Comparison of ENCODE assay signal across 11 cellular contexts in genomic region chr14:103279129-103280025, GRCh38. TPM values are rescaled to one million over a fixed set of nuclear protein-coding genes. Genes with fewer than 3 reads are reported as not detected.
DNase-seq lines count a peak whose midpoint lies in the region; ATAC-seq and TF ChIP-seq lines count a peak whose summit lies in the region.
"Had no signal": no experiment of that assay in that cellular context is flagged by ENCODE, and none has a peak within 500 bp of the region (broad histone marks: within the 10 kb centered on the region; RNA-seq: fewer than 3 reads in every experiment).

No MANE protein-coding gene starts in this region.

- BruUV-seq in MCF 10A (replicated peaks; lab: Mats Ljungman, UMichigan): no TSS peak

- CTCF ChIA-PET in MCF 10A (lab: Yijun Ruan, JAX): interaction anchor here (0.7 to 1.0 kb wide), 2 partner anchors 174 to 757 kb away, joined by 3 read pairs; no protein-coding TSS in a partner anchor

- H3K27me3 Mint-ChIP-seq in MCF 10A (ENCODE audit: insufficient read depth, unreplicated experiment): no peaks in the 10 kb centered on the region

- no peak overlapping the region for H3K4me3 Mint-ChIP-seq in MCF 10A (ENCODE audit: unreplicated experiment)

- no peak overlapping the region for H3K4me2 ChIP-seq in neural cell (ENCODE audit: low read length)

- H3K9me3 Mint-ChIP-seq in MCF 10A (ENCODE audit: unreplicated experiment): no peaks in the 10 kb centered on the region

- H3F3A ChIP-seq in neural cell (ENCODE audit: insufficient read depth, low read length, poor library complexity, severe bottlenecking): no peaks in the 10 kb centered on the region

- 33 to 63% methylated on average over 3 to 6 of the region's 103 CpGs for WGBS in gastroesophageal sphincter (ENCODE audit: low coverage in 1 of 2), 2 donors

- H3K27ac ChIP-seq in gastroesophageal sphincter (peak overlapping the region in 2 of 4 donors; percentile 54 to 58), neural cell (ENCODE audit: low read length) (no peak overlapping the region), vagina (peak overlapping the region; percentile 75)

- POLR2A ChIA-PET in MCF 10A (lab: Yijun Ruan, JAX): no interaction called here

- no peaks in the 10 kb centered on the region for H3K9me2 ChIP-seq in neural cell (ENCODE audit: insufficient read depth, low read length)

- TF ChIP-seq POLR2A in gastroesophageal sphincter (IDR thresholded peaks at IDR 0.05) (no peak), vagina (IDR thresholded peaks at IDR 0.05) (no peak)

- DNase-seq in T47D (ENCODE audit: low read depth in 1 of 2, low spot score in 1 of 2) (peak; percentile 12 to 33), MCF 10A (ENCODE audit: unreplicated experiment) (no peak), vagina (ENCODE audit: extremely low spot score in 2 of 2) (peak in 1 of 2 donors; percentile 71), Kasumi-1 (lab: John Stamatoyannopoulos, UW) (no peak), Ammon's horn (ENCODE audit: low spot score) (no peak)
- DNase-seq: activated effector memory CD4-positive, alpha-beta T cell treated with anti-CD3 and anti-CD28 coated beads, Interleukin-2, amount 50 U/mL, for 16 hours; HCEC 1CT; NCI-H2171 treated with DMSO at 0.1 percent for 48 hours had no signal

- no peak overlapping the region for H2AFZ ChIP-seq in neural cell (ENCODE audit: low read depth, low read length)

- H3K4me3 ChIP-seq in gastroesophageal sphincter: peak overlapping the region; percentile 9 to 46
- H3K4me3 ChIP-seq in neural cell (ENCODE audit: low read length): peak overlapping the region; percentile 34
- peak overlapping the region; percentile 30 to 38 for H3K4me3 ChIP-seq in vagina

- peaks cover 0 to 24% (median 0%) of the 10 kb centered on the region in 3 donors for H3K4me1 ChIP-seq in gastroesophageal sphincter
- H3K4me1 ChIP-seq in vagina: peaks cover 16% of the 10 kb centered on the region

- TF ChIP-seq CTCF in MCF 10A (IDR thresholded peaks at IDR 0.05; ENCODE audit: unreplicated experiment) (no peak), gastroesophageal sphincter (IDR thresholded peaks at IDR 0.05) (peak in 1 of 4 experiments; percentile 13), neural cell (IDR thresholded peaks at IDR 0.05; ENCODE audit: poor library complexity, severe bottlenecking) (no peak), vagina (IDR thresholded peaks at IDR 0.05) (no peak)

- H3K36me3 ChIP-seq in gastroesophageal sphincter: no peaks in the 10 kb centered on the region
- no peaks in the 10 kb centered on the region for H3K36me3 ChIP-seq in neural cell (ENCODE audit: insufficient read depth, low read length)
- H3K36me3 ChIP-seq in vagina: no peaks in the 10 kb centered on the region

- no peaks in the 10 kb centered on the region for H3K36me3 Mint-ChIP-seq in MCF 10A (ENCODE audit: insufficient read depth, unreplicated experiment)

- H3K79me2 ChIP-seq in neural cell (replicated peaks; ENCODE audit: insufficient read depth, low read length): no peaks in the 10 kb centered on the region

- ATAC-seq in gastroesophageal sphincter: peak; percentile 44
- ATAC-seq in HG03442 (IDR thresholded peaks at IDR 0.05; ENCODE audit: unreplicated experiment): no peak

- no peak overlapping the region for H3K9ac ChIP-seq in neural cell (ENCODE audit: low read length)

- H3K9me3 ChIP-seq in gastroesophageal sphincter (no peaks in the 10 kb centered on the region), neural cell (ENCODE audit: low read length) (peaks cover 6% of the 10 kb centered on the region), vagina (no peaks in the 10 kb centered on the region)

- H3K4me1 Mint-ChIP-seq in MCF 10A (ENCODE audit: insufficient read depth, unreplicated experiment): peaks cover 6% of the 10 kb centered on the region

- H3K27ac Mint-ChIP-seq in MCF 10A (ENCODE audit: low read depth, unreplicated experiment): no peak overlapping the region

- in situ Hi-C loops in T47D (cut with HindIII; ENCODE audit: low pct_unique_long_range_greater_than_20kb, low sequenced_read_pairs): no loop called here

- no peak for TF ChIP-seq RAD21 in neural cell (conservative IDR thresholded peaks at IDR 0.05)

- no peak for TF ChIP-seq EP300 in gastroesophageal sphincter (IDR thresholded peaks at IDR 0.05)
- no peak for TF ChIP-seq EP300 in neural cell (conservative IDR thresholded peaks at IDR 0.05; ENCODE audit: poor library complexity, severe bottlenecking)

- intact Hi-C loops in MCF 10A (cut with micrococcal nuclease) (no loop called here), vagina (cut with DNase I) (no loop called here)

- H3K27me3 ChIP-seq in gastroesophageal sphincter (peaks cover 88% of the 10 kb centered on the region), neural cell (ENCODE audit: insufficient read depth, low read depth, low read length) (peaks cover 32% of the 10 kb centered on the region), vagina (no peaks in the 10 kb centered on the region)

- no peaks in the 10 kb centered on the region for H4K20me1 ChIP-seq in neural cell (ENCODE audit: insufficient read depth)

TF ChIP-seq in neural cell, 6 proteins besides CTCF, POLR2A, EP300 and RAD21:
- no peak for TF ChIP-seq POLR2AphosphoS5 (IDR thresholded peaks at IDR 0.05)
- no peak for TF ChIP-seq MXI1 (conservative IDR thresholded peaks at IDR 0.05; ENCODE audit: poor library complexity, severe bottlenecking)
- TF ChIP-seq, protein P1, sequence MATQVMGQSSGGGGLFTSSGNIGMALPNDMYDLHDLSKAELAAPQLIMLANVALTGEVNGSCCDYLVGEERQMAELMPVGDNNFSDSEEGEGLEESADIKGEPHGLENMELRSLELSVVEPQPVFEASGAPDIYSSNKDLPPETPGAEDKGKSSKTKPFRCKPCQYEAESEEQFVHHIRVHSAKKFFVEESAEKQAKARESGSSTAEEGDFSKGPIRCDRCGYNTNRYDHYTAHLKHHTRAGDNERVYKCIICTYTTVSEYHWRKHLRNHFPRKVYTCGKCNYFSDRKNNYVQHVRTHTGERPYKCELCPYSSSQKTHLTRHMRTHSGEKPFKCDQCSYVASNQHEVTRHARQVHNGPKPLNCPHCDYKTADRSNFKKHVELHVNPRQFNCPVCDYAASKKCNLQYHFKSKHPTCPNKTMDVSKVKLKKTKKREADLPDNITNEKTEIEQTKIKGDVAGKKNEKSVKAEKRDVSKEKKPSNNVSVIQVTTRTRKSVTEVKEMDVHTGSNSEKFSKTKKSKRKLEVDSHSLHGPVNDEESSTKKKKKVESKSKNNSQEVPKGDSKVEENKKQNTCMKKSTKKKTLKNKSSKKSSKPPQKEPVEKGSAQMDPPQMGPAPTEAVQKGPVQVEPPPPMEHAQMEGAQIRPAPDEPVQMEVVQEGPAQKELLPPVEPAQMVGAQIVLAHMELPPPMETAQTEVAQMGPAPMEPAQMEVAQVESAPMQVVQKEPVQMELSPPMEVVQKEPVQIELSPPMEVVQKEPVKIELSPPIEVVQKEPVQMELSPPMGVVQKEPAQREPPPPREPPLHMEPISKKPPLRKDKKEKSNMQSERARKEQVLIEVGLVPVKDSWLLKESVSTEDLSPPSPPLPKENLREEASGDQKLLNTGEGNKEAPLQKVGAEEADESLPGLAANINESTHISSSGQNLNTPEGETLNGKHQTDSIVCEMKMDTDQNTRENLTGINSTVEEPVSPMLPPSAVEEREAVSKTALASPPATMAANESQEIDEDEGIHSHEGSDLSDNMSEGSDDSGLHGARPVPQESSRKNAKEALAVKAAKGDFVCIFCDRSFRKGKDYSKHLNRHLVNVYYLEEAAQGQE (IDR thresholded peaks at IDR 0.05; ENCODE audit: borderline replicate concordance): no peak
- no peak for TF ChIP-seq SMC3 (conservative IDR thresholded peaks at IDR 0.05; ENCODE audit: poor library complexity)
- TF ChIP-seq TAF1 (IDR thresholded peaks at IDR 0.05; ENCODE audit: low read depth): no peak
- TF ChIP-seq EZH2 (IDR thresholded peaks at IDR 0.05; ENCODE audit: borderline replicate concordance, insufficient read depth, low read length, poor library complexity, severe bottlenecking): no peak

RNA-seq across cellular contexts. Expression of gene EIF5, which starts 54.7 kb away (rescaled TPM):
- total RNA-seq in MCF 10A (2022): 149 and 327 TPM in 2 replicates
- 100 to 1,000 TPM; 166 to 252 (median 203) TPM for total RNA-seq in gastroesophageal sphincter
- 165 and 188 TPM in 2 replicates for polyA plus RNA-seq in neural cell
- 286 and 290 TPM in 2 replicates for polyA minus RNA-seq in neural cell
- total RNA-seq in vagina: 186 TPM

Comparison
In these comparisons a context has a peak if more than half of its experiments do, and no peak if none do; other contexts are left out.
1. DNase-seq: peak in T47D (2 of 2); none in MCF 10A (single experiment), Kasumi-1 (0 of 2) and Ammon's horn (single experiment).
2. Peak in every context shown above with its lines, with median percentiles within 50 percentile points of each other: H3K4me3 ChIP-seq.